In the genomic region with DNA sequence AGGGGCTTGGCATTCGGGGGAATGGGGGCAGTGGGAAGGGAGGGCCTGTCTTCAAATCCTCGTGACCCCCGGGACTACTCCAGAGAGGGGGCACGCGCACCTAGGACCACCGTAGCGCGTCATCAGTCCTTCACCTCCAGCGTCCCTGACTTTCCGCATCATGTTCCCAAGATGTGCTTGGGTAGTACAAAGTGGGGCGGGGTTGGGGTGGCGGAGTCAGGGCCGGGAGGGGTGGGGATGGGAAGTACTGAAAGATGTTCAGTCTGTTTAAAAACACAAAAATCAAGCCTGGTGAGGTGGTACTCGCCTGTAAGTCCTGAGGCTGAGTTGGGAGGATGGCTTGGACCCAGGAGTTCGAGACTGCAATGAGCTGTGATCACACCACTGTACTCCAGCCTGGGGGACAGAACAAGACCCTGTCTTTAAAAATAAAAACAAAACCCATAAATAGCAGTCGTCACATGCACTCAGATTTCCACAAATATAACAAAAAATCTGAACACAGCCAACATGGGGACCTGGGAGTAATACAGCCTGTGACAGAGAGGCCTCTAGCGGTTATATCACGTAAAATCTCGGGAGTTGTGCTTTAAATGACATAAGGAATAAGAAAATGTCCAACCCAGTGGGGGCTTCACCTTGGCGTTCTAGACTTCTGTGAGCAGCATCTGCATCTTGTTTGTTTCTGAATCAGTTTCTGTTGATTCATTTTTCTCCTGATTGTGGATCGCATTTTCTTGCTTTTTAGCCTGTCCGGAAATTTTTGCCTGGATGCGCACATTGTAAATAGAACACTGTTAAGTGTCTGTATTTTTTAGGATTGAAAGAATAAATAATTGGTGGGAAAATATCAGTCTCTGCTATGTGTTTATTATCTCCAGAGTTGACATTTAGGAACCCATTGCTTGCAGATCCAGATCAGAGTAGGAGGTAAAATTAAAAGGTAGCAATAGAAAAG, we compare ENCODE assay signal across 8 cellular contexts. TPM values are rescaled to one million over a fixed set of nuclear protein-coding genes. Genes with fewer than 3 reads are reported as not detected.
DNase-seq lines count a peak whose midpoint lies in the region; ATAC-seq and TF ChIP-seq lines count a peak whose summit lies in the region.

No MANE protein-coding gene starts in this region.

- CTCF ChIA-PET in activated naive CD4-positive, alpha-beta T cell treated with anti-CD3 and anti-CD28 coated beads for 36 hours (lab: Charles Lee) = interaction anchor here (0.6 to 2.6 kb wide), 12 partner anchors 18 to 221 kb away, joined by 3 to 12 read pairs (median 4); no protein-coding TSS in a partner anchor

- H2AFZ ChIP-seq in neuronal stem cell (ENCODE audit: low read length) = peak overlapping the region; percentile 100

- peaks cover 12% of the 10 kb centered on the region for H3K27me3 Mint-ChIP-seq in activated naive CD4-positive, alpha-beta T cell treated with anti-CD3 and anti-CD28 coated beads for 36 hours (ENCODE audit: low read depth)

- TF ChIP-seq EP300 in gastroesophageal sphincter (IDR thresholded peaks at IDR 0.05) = no peak

- intact Hi-C loops in activated naive CD4-positive, alpha-beta T cell treated with anti-CD3 and anti-CD28 coated beads for 36 hours (cut with micrococcal nuclease) = loop anchor here (1.0 to 5.0 kb wide), 12 partner anchors 25 to 836 kb away; a partner anchor contains a TSS

- peak overlapping the region; percentile 68 for H2AK5ac ChIP-seq in neuronal stem cell (ENCODE audit: low read depth, low read length)

- peak; percentile 32 for ATAC-seq in HG03175 (IDR thresholded peaks at IDR 0.05; ENCODE audit: unreplicated experiment)
- peak; percentile 44 for ATAC-seq in gastroesophageal sphincter
- ATAC-seq in GM21390 (IDR thresholded peaks at IDR 0.05; ENCODE audit: unreplicated experiment) = no peak
- no peak for ATAC-seq in HG02884 (IDR thresholded peaks at IDR 0.05; ENCODE audit: unreplicated experiment)

- no peak overlapping the region for H2BK12ac ChIP-seq in neuronal stem cell (ENCODE audit: low read length)

- H3K14ac ChIP-seq in neuronal stem cell (ENCODE audit: low read length) = no peak overlapping the region

- H4K91ac ChIP-seq in neuronal stem cell (ENCODE audit: low read depth, low read length, poor library complexity) = no peak overlapping the region

- no peak overlapping the region for H3K27ac Mint-ChIP-seq in activated naive CD4-positive, alpha-beta T cell treated with anti-CD3 and anti-CD28 coated beads for 36 hours

- no peak overlapping the region for H3K9ac ChIP-seq in neuronal stem cell (ENCODE audit: low read depth, low read length, poor library complexity)

- H3K36me3 ChIP-seq in gastroesophageal sphincter (no peaks in the 10 kb centered on the region), neuronal stem cell (replicated peaks in 1 of 2; ENCODE audit: control insufficient read depth in 2 of 2, insufficient read depth in 2 of 2, low read length in 2 of 2) (peaks cover 0 to 4% of the 10 kb centered on the region in 2 donors)

- no peaks in the 10 kb centered on the region for H3K79me1 ChIP-seq in neuronal stem cell (ENCODE audit: low read depth, low read length)

- peak overlapping the region; percentile 35 for H3K23ac ChIP-seq in neuronal stem cell (ENCODE audit: low read depth, low read length, poor library complexity)

- H3K9me3 ChIP-seq in gastroesophageal sphincter (no peaks in the 10 kb centered on the region), neuronal stem cell (replicated peaks in 1 of 2; ENCODE audit: control insufficient read depth in 2 of 2, insufficient read depth in 1 of 2, low read depth in 1 of 2, low read length in 2 of 2) (no peaks in the 10 kb centered on the region)

- H3K36me3 Mint-ChIP-seq in activated naive CD4-positive, alpha-beta T cell treated with anti-CD3 and anti-CD28 coated beads for 36 hours (ENCODE audit: low read depth) = no peaks in the 10 kb centered on the region

- H4K8ac ChIP-seq in neuronal stem cell (ENCODE audit: low read depth, low read length) = no peak overlapping the region

- no peak for TF ChIP-seq POLR2A in gastroesophageal sphincter (IDR thresholded peaks at IDR 0.05)

- H3K4me1 Mint-ChIP-seq in activated naive CD4-positive, alpha-beta T cell treated with anti-CD3 and anti-CD28 coated beads for 36 hours (ENCODE audit: low read depth) = peaks cover 6% of the 10 kb centered on the region

- no peak overlapping the region for H3K4ac ChIP-seq in neuronal stem cell (ENCODE audit: low read length)

- no peak overlapping the region for H2BK15ac ChIP-seq in neuronal stem cell (ENCODE audit: low read length)

- H2BK5ac ChIP-seq in neuronal stem cell (ENCODE audit: low read length) = no peak overlapping the region

- H3K27ac ChIP-seq in gastroesophageal sphincter (peak overlapping the region; percentile 72 to 95 (median 93)), neuronal stem cell (replicated peaks; ENCODE audit: low read length) (no peak overlapping the region)

- H3K27me3 ChIP-seq in gastroesophageal sphincter (no peaks in the 10 kb centered on the region), neuronal stem cell (ENCODE audit: control insufficient read depth in 3 of 3, insufficient read depth in 3 of 3, low read depth in 1 of 3, low read length in 3 of 3) (peaks cover 0 to 12% (median 2%) of the 10 kb centered on the region in 3 experiments)

- TF ChIP-seq CTCF in gastroesophageal sphincter (IDR thresholded peaks at IDR 0.05) = peak; percentile 54 to 75 (median 71)

- 18 to 23% methylated on average over 10 to 14 of the region's 23 CpGs for WGBS in gastroesophageal sphincter (ENCODE audit: low coverage in 1 of 2), 2 donors
- no CpG with 5 or more reads among the region's 23 CpGs for WGBS in neuronal stem cell (ENCODE audit: extremely low coverage in 2 of 2, insufficient read length in 2 of 2, insufficient replicate concordance in 1 of 2), 2 donors

- peak overlapping the region; percentile 96 for H3K4me2 ChIP-seq in neuronal stem cell (ENCODE audit: insufficient read depth, low read length, poor library complexity, severe bottlenecking)

- DNase-seq in D341Med (ENCODE audit: low spot score) (peak; percentile 71), NCI-H82 (lab: John Stamatoyannopoulos, UW) (peak; percentile 78), neuronal stem cell (ENCODE audit: low spot score) (peak; percentile 39)
- peak; percentile 58 for DNase-seq in activated naive CD4-positive, alpha-beta T cell treated with anti-CD3 and anti-CD28 coated beads for 36 hours

- peak overlapping the region; percentile 52 to 87 for H3K4me3 ChIP-seq in gastroesophageal sphincter
- H3K4me3 ChIP-seq in neuronal stem cell (ENCODE audit: low read length in 2 of 2) = peak overlapping the region; percentile 77 to 78

- no peaks in the 10 kb centered on the region for H3K9me3 Mint-ChIP-seq in activated naive CD4-positive, alpha-beta T cell treated with anti-CD3 and anti-CD28 coated beads for 36 hours

- H3K4me1 ChIP-seq in gastroesophageal sphincter (peaks cover 0 to 38% (median 5%) of the 10 kb centered on the region in 3 donors), neuronal stem cell (ENCODE audit: control insufficient read depth in 2 of 2, insufficient read depth in 1 of 2, low read depth in 1 of 2, low read length in 2 of 2) (peaks cover 7 to 13% of the 10 kb centered on the region in 2 donors)

- H3K18ac ChIP-seq in neuronal stem cell (ENCODE audit: low read length) = peak overlapping the region; percentile 88

- no peak overlapping the region for H2BK120ac ChIP-seq in neuronal stem cell (ENCODE audit: low read depth, low read length)

- peak overlapping the region; percentile 55 for H3K4me3 Mint-ChIP-seq in activated naive CD4-positive, alpha-beta T cell treated with anti-CD3 and anti-CD28 coated beads for 36 hours

RNA-seq across cellular contexts. Expression of a gene that starts 0.7 kb away (rescaled TPM):
- total RNA-seq in activated naive CD4-positive, alpha-beta T cell treated with anti-CD3 and anti-CD28 coated beads for 36 hours = 1 to 10 TPM; 4.6 to 4.7 TPM
- total RNA-seq in gastroesophageal sphincter = 10 to 100 TPM; 17.9 to 33.3 (median 29.6) TPM
- 4.7 TPM for polyA plus RNA-seq in neuronal stem cell (2013, experiment 1 of 2)
- 4.9 TPM for polyA plus RNA-seq in neuronal stem cell (2013, experiment 2 of 2)

RNA-seq across cellular contexts. Expression of a gene that starts 33.1 kb away (rescaled TPM):
- not detected for total RNA-seq in activated naive CD4-positive, alpha-beta T cell treated with anti-CD3 and anti-CD28 coated beads for 36 hours
- under 1 TPM in 1 of 4 donors, not detected in 3; 0.69 TPM for total RNA-seq in gastroesophageal sphincter
- polyA plus RNA-seq in neuronal stem cell (2013, experiment 1 of 2) = not detected
- not detected for polyA plus RNA-seq in neuronal stem cell (2013, experiment 2 of 2)

RNA-seq across cellular contexts. Expression of a gene that starts 58.1 kb away (rescaled TPM):
- total RNA-seq in activated naive CD4-positive, alpha-beta T cell treated with anti-CD3 and anti-CD28 coated beads for 36 hours = not detected
- 1 to 10 TPM in 1 of 4 donors, not detected in 3; 1.4 TPM for total RNA-seq in gastroesophageal sphincter
- polyA plus RNA-seq in neuronal stem cell (2013, experiment 1 of 2) = 0.04 TPM
- polyA plus RNA-seq in neuronal stem cell (2013, experiment 2 of 2) = not detected

Comparison
In these comparisons a context has a peak if more than half of its experiments do, and no peak if none do; other contexts are left out.
1. ATAC-seq: peak in HG03175 (single experiment) and gastroesophageal sphincter (single experiment); none in GM21390 (single experiment) and HG02884 (single experiment).
2. Peak in every context shown above with its lines, with median percentiles within 50 percentile points of each other: DNase-seq.